ENCODE assay signal across 17 cellular contexts in genomic region chr5:179304871-179305270, GRCh38. TPM values are rescaled to one million over a fixed set of nuclear protein-coding genes. Genes with fewer than 3 reads are reported as not detected.
"Had no signal": no experiment of that assay in that cellular context is flagged by ENCODE, and none has a peak within 500 bp of the region (broad histone marks: within the 10 kb centered on the region; RNA-seq: fewer than 3 reads in every experiment).

No MANE protein-coding gene starts in this region.

- H3K27me3 ChIP-seq: dorsolateral prefrontal cortex had no signal

- ATAC-seq: activated CD8-positive, alpha-beta T cell treated with anti-CD3 and anti-CD28 coated beads, Interleukin-2, amount 10 ng/mL, durations not matched to agents 7 days and 5 days; left lobe of liver; natural killer cell treated with Interleukin-12 subunit alpha and Interleukin-12 subunit beta and Interleukin-15 and Interleukin-18, amount 100 ng/mL, for 72 hours had no signal

- H3K4me1 Mint-ChIP-seq: activated CD4-positive, alpha-beta T cell treated with anti-CD3 and anti-CD28 coated beads, Interleukin-2, amount 10 ng/mL, durations not matched to agents 24 days and 14 days; activated naive CD8-positive, alpha-beta T cell treated with anti-CD3 and anti-CD28 coated beads for 36 hours had no signal

- H3K27ac Mint-ChIP-seq: activated CD4-positive, alpha-beta T cell treated with anti-CD3 and anti-CD28 coated beads, Interleukin-2, amount 10 ng/mL, durations not matched to agents 24 days and 14 days; activated CD8-positive, alpha-beta T cell treated with anti-CD3 and anti-CD28 coated beads, Interleukin-2, amount 10 ng/mL, durations not matched to agents 7 days and 5 days; activated naive CD8-positive, alpha-beta T cell treated with anti-CD3 and anti-CD28 coated beads for 36 hours; endodermal cell; memory B cell; natural killer cell treated with Interleukin-12 subunit alpha and Interleukin-12 subunit beta and Interleukin-15 and Interleukin-18, amount 100 ng/mL, for 72 hours; T-helper 2 cell treated with Interferon-gamma antibody and Interleukin-4, amounts not matched to agents 5 μg/mL and 100 μg/mL, for 36 hours had no signal

- DNase-seq: activated CD4-positive, alpha-beta T cell treated with anti-CD3 and anti-CD28 coated beads, Interleukin-2, amount 10 ng/mL, durations not matched to agents 24 days and 14 days; activated CD4-positive, CD25-positive, alpha-beta regulatory T cell; activated CD8-positive, alpha-beta memory T cell treated with anti-CD3 and anti-CD28 coated beads, Interleukin-2, amount 50 U/mL, for 4 hours; activated CD8-positive, alpha-beta T cell treated with anti-CD3 and anti-CD28 coated beads, Interleukin-2, amount 10 ng/mL, durations not matched to agents 7 days and 5 days; activated naive CD8-positive, alpha-beta T cell treated with anti-CD3 and anti-CD28 coated beads for 36 hours; dorsolateral prefrontal cortex; endodermal cell; small intestine; stimulated activated CD4-positive, alpha-beta T cell treated with anti-CD3 and anti-CD28 coated beads, Interleukin-4, amount 100 ng/mL, for 4 hours; stimulated activated CD8-positive, alpha-beta memory T cell treated with anti-CD3 and anti-CD28 coated beads, Interleukin-4, amount 100 ng/mL, for 48 hours; stimulated activated naive CD4-positive, alpha-beta T cell treated with Interleukin-2 at 50 U/mL for 16 hours; trophoblast cell had no signal

- H3K27ac ChIP-seq: dorsolateral prefrontal cortex had no signal

- H3K27me3 Mint-ChIP-seq: activated CD4-positive, alpha-beta T cell treated with anti-CD3 and anti-CD28 coated beads, Interleukin-2, amount 10 ng/mL, durations not matched to agents 24 days and 14 days; activated naive CD8-positive, alpha-beta T cell treated with anti-CD3 and anti-CD28 coated beads for 36 hours; memory B cell had no signal

- H3K9me3 Mint-ChIP-seq: activated CD4-positive, alpha-beta T cell treated with anti-CD3 and anti-CD28 coated beads, Interleukin-2, amount 10 ng/mL, durations not matched to agents 24 days and 14 days had no signal

- H3K4me3 ChIP-seq: dorsolateral prefrontal cortex had no signal

- H3K4me3 Mint-ChIP-seq: activated CD4-positive, alpha-beta T cell treated with anti-CD3 and anti-CD28 coated beads, Interleukin-2, amount 10 ng/mL, durations not matched to agents 24 days and 14 days; activated CD8-positive, alpha-beta T cell treated with anti-CD3 and anti-CD28 coated beads, Interleukin-2, amount 10 ng/mL, durations not matched to agents 7 days and 5 days; activated naive CD8-positive, alpha-beta T cell treated with anti-CD3 and anti-CD28 coated beads for 36 hours; endodermal cell; memory B cell; natural killer cell treated with Interleukin-12 subunit alpha and Interleukin-12 subunit beta and Interleukin-15 and Interleukin-18, amount 100 ng/mL, for 72 hours; T-helper 2 cell treated with Interferon-gamma antibody and Interleukin-4, amounts not matched to agents 5 μg/mL and 100 μg/mL, for 36 hours had no signal

- H3K36me3 Mint-ChIP-seq: activated naive CD8-positive, alpha-beta T cell treated with anti-CD3 and anti-CD28 coated beads for 36 hours; memory B cell had no signal

RNA-seq across cellular contexts. Expression of gene ADAMTS2, which starts 40.4 kb away (rescaled TPM):
- total RNA-seq: activated CD4-positive, alpha-beta T cell treated with anti-CD3 and anti-CD28 coated beads, Interleukin-2, amount 10 ng/mL, durations not matched to agents 24 days and 14 days; activated CD8-positive, alpha-beta T cell treated with anti-CD3 and anti-CD28 coated beads, Interleukin-2, amount 10 ng/mL, durations not matched to agents 7 days and 5 days; activated naive CD8-positive, alpha-beta T cell treated with anti-CD3 and anti-CD28 coated beads for 36 hours; natural killer cell treated with Interleukin-12 subunit alpha and Interleukin-12 subunit beta and Interleukin-15 and Interleukin-18, amount 100 ng/mL, for 72 hours had no signal
- polyA plus RNA-seq: keratinocyte had no signal
